In the genomic region with DNA sequence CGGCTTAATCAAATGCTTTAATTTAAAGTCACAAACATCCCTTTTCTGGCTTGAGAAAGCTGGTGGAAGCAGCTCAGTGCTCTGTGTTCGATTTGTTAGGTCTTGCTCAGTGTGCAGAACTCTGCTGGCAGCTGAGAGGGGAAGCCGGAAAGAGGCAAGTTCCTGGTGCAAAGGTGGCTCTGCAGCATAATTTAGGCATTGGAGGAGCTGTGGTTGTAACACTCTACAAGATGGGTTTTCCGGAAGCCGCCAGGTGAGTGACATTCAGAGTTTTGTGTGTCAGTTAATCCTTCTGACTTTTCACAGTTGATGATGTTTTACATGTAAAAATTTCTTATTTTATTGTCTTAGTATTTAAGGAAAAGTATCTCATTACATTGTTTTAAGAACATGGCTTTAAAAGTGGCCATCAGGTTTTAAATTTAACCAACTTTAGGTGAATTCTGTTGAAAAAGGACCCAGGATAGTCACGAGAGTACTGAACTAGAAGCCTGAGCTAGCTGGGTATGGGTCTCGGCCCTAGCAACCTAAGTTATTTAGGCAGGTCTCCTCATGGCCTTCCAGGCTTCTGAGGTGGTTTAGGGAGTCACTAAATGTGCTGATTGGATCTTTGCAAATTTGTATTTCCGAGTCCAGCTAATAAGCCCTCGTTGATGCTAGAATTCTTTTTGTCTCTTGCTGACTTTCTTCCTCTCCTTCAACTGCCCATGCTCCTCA, we compare ENCODE assay signal across 1 cellular context.
A peak's percentile ranks its signal among the peaks of the same experiment; 100 is the strongest.
TF ChIP-seq lines count a peak whose summit lies in the region.

No MANE protein-coding gene starts in this region.

TF ChIP-seq in HepG2, 621 proteins besides CTCF, POLR2A, EP300 and RAD21 (continued from another document and continues in another):
- TF ChIP-seq CAMTA2 (CRISPR knock-in tag; IDR thresholded peaks at IDR 0.05; ENCODE audit: borderline replicate concordance) (no peak), HNRNPH1 (optimal IDR thresholded peaks at IDR 0.05; ENCODE audit: low read depth, low read length) (no peak), ZSCAN22 (CRISPR knock-in tag; IDR thresholded peaks at IDR 0.05) (no peak), SRF (IDR thresholded peaks at IDR 0.05; ENCODE audit: low read depth, low read length) (peak; percentile 96), ERF (CRISPR knock-in tag; IDR thresholded peaks at IDR 0.05) (peak; percentile 84; the same call in 1 of the 2 replicates), CSRNP1 (CRISPR knock-in tag; IDR thresholded peaks at IDR 0.05) (no peak), ARID2 (CRISPR knock-in tag; IDR thresholded peaks at IDR 0.05; ENCODE audit: borderline replicate concordance) (no peak), SOX6 (IDR thresholded peaks at IDR 0.05) (no peak), SOX6 (CRISPR knock-in tag; IDR thresholded peaks at IDR 0.05) (peak; percentile 16; the same call in 1 of the 2 replicates), NFYB (CRISPR knock-in tag; IDR thresholded peaks at IDR 0.05) (peak; percentile 44), KDM2A (CRISPR knock-in tag; IDR thresholded peaks at IDR 0.05; ENCODE audit: borderline replicate concordance, low read depth) (peak; percentile 83), XRCC5 (optimal IDR thresholded peaks at IDR 0.05; ENCODE audit: low read length) (peak; percentile 97), HNF4G (IDR thresholded peaks at IDR 0.05; ENCODE audit: borderline replicate concordance, low read depth, low read length) (peak; percentile 99), HNF4G (CRISPR knock-in tag; IDR thresholded peaks at IDR 0.05; ENCODE audit: borderline replicate concordance, low read depth) (peak; percentile 83; the same call in 1 of the 2 replicates), ZC3H13 (CRISPR knock-in tag; IDR thresholded peaks at IDR 0.05) (no peak; the same call in 1 of the 2 replicates), KLF16 (CRISPR knock-in tag; IDR thresholded peaks at IDR 0.05) (peak in 1 of 2 experiments; percentile 43; a peak in 1 of 4 replicates), HDAC2 (CRISPR knock-in tag; IDR thresholded peaks at IDR 0.05) (peak; percentile 85), IRF2 (CRISPR knock-in tag; IDR thresholded peaks at IDR 0.05) (peak; percentile 60), ZNF3 (CRISPR knock-in tag; IDR thresholded peaks at IDR 0.05) (no peak), ZNF572 (CRISPR knock-in tag; IDR thresholded peaks at IDR 0.05) (no peak), RARG (CRISPR knock-in tag; IDR thresholded peaks at IDR 0.05; ENCODE audit: low read depth) (no peak), THAP9 (CRISPR knock-in tag; IDR thresholded peaks at IDR 0.05; ENCODE audit: borderline replicate concordance) (peak; percentile 55; the same call in 1 of the 2 replicates), ZNF503 (CRISPR knock-in tag; IDR thresholded peaks at IDR 0.05) (peak; percentile 54; the same call in 1 of the 2 replicates), HDAC6 (IDR thresholded peaks at IDR 0.05; ENCODE audit: low read depth, low read length) (no peak), ZNF615 (CRISPR knock-in tag; IDR thresholded peaks at IDR 0.05; ENCODE audit: borderline replicate concordance) (no peak), TARDBP (CRISPR knock-in tag; IDR thresholded peaks at IDR 0.05) (peak; percentile 86), ZNF292 (CRISPR knock-in tag; IDR thresholded peaks at IDR 0.05; ENCODE audit: borderline replicate concordance, low read depth) (peak; percentile 80; the same call in 1 of the 2 replicates), ZNF501 (CRISPR knock-in tag; IDR thresholded peaks at IDR 0.05) (peak; percentile 70; the same call in 1 of the 2 replicates), ZNF484 (CRISPR knock-in tag; IDR thresholded peaks at IDR 0.05; ENCODE audit: borderline replicate concordance, low read depth) (no peak), ZBTB3 (CRISPR knock-in tag; IDR thresholded peaks at IDR 0.05; ENCODE audit: borderline replicate concordance, low read depth) (no peak), FOSL1 (CRISPR knock-in tag; IDR thresholded peaks at IDR 0.05; ENCODE audit: borderline replicate concordance) (no peak), KDM3A (CRISPR knock-in tag; IDR thresholded peaks at IDR 0.05; ENCODE audit: low read depth) (0 out of 2 replicates have a peak, but pooled peaks have one; percentile 48), AHR (CRISPR knock-in tag; IDR thresholded peaks at IDR 0.05) (no peak), TSC22D2 (CRISPR knock-in tag; IDR thresholded peaks at IDR 0.05; ENCODE audit: borderline replicate concordance) (peak; percentile 64; the same call in 1 of the 2 replicates), TGIF2 (CRISPR knock-in tag; IDR thresholded peaks at IDR 0.05) (0 out of 2 replicates have a peak, but pooled peaks have one; percentile 45), ONECUT2 (CRISPR knock-in tag; IDR thresholded peaks at IDR 0.05) (no peak), PITX1 (CRISPR knock-in tag; IDR thresholded peaks at IDR 0.05) (peak; percentile 50; the same call in 1 of the 2 replicates), ZNF816 (CRISPR knock-in tag; IDR thresholded peaks at IDR 0.05; ENCODE audit: borderline replicate concordance) (no peak; the same call in 1 of the 2 replicates), ZNF280D (CRISPR knock-in tag; IDR thresholded peaks at IDR 0.05) (no peak), FOXC1 (CRISPR knock-in tag; IDR thresholded peaks at IDR 0.05; ENCODE audit: borderline replicate concordance) (no peak), MAFG (CRISPR knock-in tag; IDR thresholded peaks at IDR 0.05) (no peak), PAF1 (CRISPR knock-in tag; IDR thresholded peaks at IDR 0.05) (no peak), REL (CRISPR knock-in tag; conservative IDR thresholded peaks at IDR 0.05) (no peak), NR2F2 (IDR thresholded peaks at IDR 0.05; ENCODE audit: borderline replicate concordance, low read depth) (no peak), ZNF556 (CRISPR knock-in tag; IDR thresholded peaks at IDR 0.05; ENCODE audit: borderline replicate concordance) (peak; percentile 38; the same call in 1 of the 2 replicates), MIER2 (CRISPR knock-in tag; IDR thresholded peaks at IDR 0.05) (peak; percentile 63; the same call in 1 of the 2 replicates)
- TF ChIP-seq, protein P1, sequence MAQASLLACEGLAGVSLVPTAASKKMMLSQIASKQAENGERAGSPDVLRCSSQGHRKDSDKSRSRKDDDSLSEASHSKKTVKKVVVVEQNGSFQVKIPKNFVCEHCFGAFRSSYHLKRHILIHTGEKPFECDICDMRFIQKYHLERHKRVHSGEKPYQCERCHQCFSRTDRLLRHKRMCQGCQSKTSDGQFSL (CRISPR knock-in tag; IDR thresholded peaks at IDR 0.05) = no peak
- TF ChIP-seq, protein P2, sequence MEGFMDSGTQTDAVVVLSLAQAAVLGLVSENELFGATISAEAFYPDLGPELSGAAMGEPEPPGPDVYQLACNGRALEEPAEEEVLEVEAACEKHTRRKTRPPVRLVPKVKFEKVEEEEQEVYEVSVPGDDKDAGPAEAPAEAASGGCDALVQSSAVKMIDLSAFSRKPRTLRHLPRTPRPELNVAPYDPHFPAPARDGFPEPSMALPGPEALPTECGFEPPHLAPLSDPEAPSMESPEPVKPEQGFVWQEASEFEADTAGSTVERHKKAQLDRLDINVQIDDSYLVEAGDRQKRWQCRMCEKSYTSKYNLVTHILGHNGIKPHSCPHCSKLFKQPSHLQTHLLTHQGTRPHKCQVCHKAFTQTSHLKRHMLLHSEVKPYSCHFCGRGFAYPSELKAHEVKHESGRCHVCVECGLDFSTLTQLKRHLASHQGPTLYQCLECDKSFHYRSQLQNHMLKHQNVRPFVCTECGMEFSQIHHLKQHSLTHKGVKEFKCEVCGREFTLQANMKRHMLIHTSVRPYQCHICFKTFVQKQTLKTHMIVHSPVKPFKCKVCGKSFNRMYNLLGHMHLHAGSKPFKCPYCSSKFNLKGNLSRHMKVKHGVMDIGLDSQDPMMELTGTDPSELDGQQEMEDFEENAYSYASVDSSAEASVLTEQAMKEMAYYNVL (CRISPR knock-in tag; IDR thresholded peaks at IDR 0.05; ENCODE audit: borderline replicate concordance) = 0 out of 2 replicates have a peak, but pooled peaks have one; percentile 31
- TF ChIP-seq, protein P3, sequence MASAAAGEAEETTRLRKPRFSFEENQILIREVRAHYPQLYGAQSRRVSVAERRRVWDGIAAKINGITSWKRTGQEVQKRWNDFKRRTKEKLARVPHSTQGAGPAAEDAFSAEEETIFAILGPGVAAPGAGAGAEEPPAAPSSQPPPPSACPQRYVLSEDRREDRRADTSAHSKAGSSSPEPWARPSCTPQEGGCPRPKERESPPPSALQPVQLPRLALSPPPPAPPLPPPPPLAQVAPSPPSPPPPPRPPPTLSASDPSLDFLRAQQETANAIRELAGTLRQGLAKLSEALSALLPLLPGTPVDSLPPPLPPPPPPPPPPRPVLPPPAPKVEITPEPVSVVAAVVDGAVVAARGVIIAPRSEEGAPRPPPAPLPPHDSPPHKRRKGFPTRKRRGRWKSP (CRISPR knock-in tag; IDR thresholded peaks at IDR 0.05) = peak; percentile 38; the same call in 1 of the 2 replicates
- TF ChIP-seq, protein P4, sequence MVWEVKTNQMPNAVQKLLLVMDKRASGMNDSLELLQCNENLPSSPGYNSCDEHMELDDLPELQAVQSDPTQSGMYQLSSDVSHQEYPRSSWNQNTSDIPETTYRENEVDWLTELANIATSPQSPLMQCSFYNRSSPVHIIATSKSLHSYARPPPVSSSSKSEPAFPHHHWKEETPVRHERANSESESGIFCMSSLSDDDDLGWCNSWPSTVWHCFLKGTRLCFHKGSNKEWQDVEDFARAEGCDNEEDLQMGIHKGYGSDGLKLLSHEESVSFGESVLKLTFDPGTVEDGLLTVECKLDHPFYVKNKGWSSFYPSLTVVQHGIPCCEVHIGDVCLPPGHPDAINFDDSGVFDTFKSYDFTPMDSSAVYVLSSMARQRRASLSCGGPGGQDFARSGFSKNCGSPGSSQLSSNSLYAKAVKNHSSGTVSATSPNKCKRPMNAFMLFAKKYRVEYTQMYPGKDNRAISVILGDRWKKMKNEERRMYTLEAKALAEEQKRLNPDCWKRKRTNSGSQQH (CRISPR knock-in tag; IDR thresholded peaks at IDR 0.05; ENCODE audit: low read depth) = peak; percentile 74; the same call in 1 of the 2 replicates
- TF ChIP-seq, protein P5, sequence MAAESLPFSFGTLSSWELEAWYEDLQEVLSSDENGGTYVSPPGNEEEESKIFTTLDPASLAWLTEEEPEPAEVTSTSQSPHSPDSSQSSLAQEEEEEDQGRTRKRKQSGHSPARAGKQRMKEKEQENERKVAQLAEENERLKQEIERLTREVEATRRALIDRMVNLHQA (CRISPR knock-in tag; IDR thresholded peaks at IDR 0.05) = no peak
